In genomic region chr13:48000559-48001126, GRCh38 we compare ENCODE assay signal across 8 cellular contexts. TPM values are rescaled to one million over a fixed set of nuclear protein-coding genes. Genes with fewer than 3 reads are reported as not detected.
DNase-seq lines count a peak whose midpoint lies in the region; ATAC-seq and TF ChIP-seq lines count a peak whose summit lies in the region.

No MANE protein-coding gene starts in this region.

- H3K27me3 ChIP-seq in GM23248 (replicated peaks; ENCODE audit: insufficient read depth) (no peaks in the 10 kb centered on the region), Loucy (ENCODE audit: insufficient read depth, low read length, poor library complexity, severe bottlenecking) (no peaks in the 10 kb centered on the region), mammary epithelial cell (ENCODE audit: insufficient read depth, low read length) (no peaks in the 10 kb centered on the region), suprapubic skin (no peaks in the 10 kb centered on the region)

- intact Hi-C loops in mammary epithelial cell (cut with micrococcal nuclease) = loop anchor here (1.0 kb wide), 1 partner anchor 38 kb away; no protein-coding TSS in a partner anchor
- intact Hi-C loops in left colon (cut with DNase I, micrococcal nuclease) = no loop called here

- BruUV-seq in mammary epithelial cell (replicated peaks; lab: Mats Ljungman, UMichigan) = no TSS peak

- H3K9ac ChIP-seq in GM23248 (peak overlapping the region; percentile 92), Loucy (ENCODE audit: low read depth, low read length, poor library complexity, severe bottlenecking) (peak overlapping the region; percentile 87), mammary epithelial cell (ENCODE audit: insufficient read depth, low read length) (peak overlapping the region; percentile 88)

- DNase-seq in NCI-H146 (lab: John Stamatoyannopoulos, UW) (peak; percentile 37), NCI-H146 treated with DMSO at 0.1 percent for 48 hours (lab: John Stamatoyannopoulos, UW; ENCODE audit: unreplicated experiment) (no peak), GM23248 (peak; percentile 62), mammary epithelial cell (peak; percentile 32), left colon (no peak), suprapubic skin (ENCODE audit: low spot score in 2 of 2) (no peak), NK-92 (lab: John Stamatoyannopoulos, UW; ENCODE audit: unreplicated experiment) (no peak)

- H3K9me3 ChIP-seq in GM23248 (ENCODE audit: low read depth) = no peaks in the 10 kb centered on the region
- H3K9me3 ChIP-seq in Loucy (ENCODE audit: insufficient read depth, low read depth, low read length) = no peaks in the 10 kb centered on the region
- H3K9me3 ChIP-seq in mammary epithelial cell (replicated peaks; ENCODE audit: insufficient read depth, low read length) = no peaks in the 10 kb centered on the region
- H3K9me3 ChIP-seq in suprapubic skin = no peaks in the 10 kb centered on the region

- H4K20me1 ChIP-seq in GM23248 (ENCODE audit: insufficient read depth) = no peaks in the 10 kb centered on the region
- H4K20me1 ChIP-seq in Loucy (ENCODE audit: insufficient read depth, low read length, poor library complexity, severe bottlenecking) = peaks cover 15% of the 10 kb centered on the region
- no peaks in the 10 kb centered on the region for H4K20me1 ChIP-seq in mammary epithelial cell (ENCODE audit: insufficient read depth, low read length)

- H3K9me2 ChIP-seq in GM23248 (ENCODE audit: insufficient read depth) (no peaks in the 10 kb centered on the region), Loucy (replicated peaks; ENCODE audit: low read depth, low read length) (no peaks in the 10 kb centered on the region)

- H3K79me2 ChIP-seq in GM23248 (ENCODE audit: insufficient read depth) (peaks cover 53% of the 10 kb centered on the region), Loucy (ENCODE audit: insufficient read depth, low read length) (peaks cover 50% of the 10 kb centered on the region), mammary epithelial cell (ENCODE audit: insufficient read depth, low read length) (peaks cover 51% of the 10 kb centered on the region)

- CTCF ChIA-PET in mammary epithelial cell (lab: Charles Lee; ENCODE audit: low non-redundant PET) = no interaction called here

- H3F3A ChIP-seq in GM23248 (ENCODE audit: insufficient read depth) = no peaks in the 10 kb centered on the region
- H3F3A ChIP-seq in Loucy (ENCODE audit: low read depth) = no peaks in the 10 kb centered on the region

- no peak for TF ChIP-seq POLR2A in suprapubic skin (IDR thresholded peaks at IDR 0.05)

- peak overlapping the region; percentile 96 for H3K4me3 ChIP-seq in GM23248
- H3K4me3 ChIP-seq in Loucy (ENCODE audit: low read length, poor library complexity, severe bottlenecking) = peak overlapping the region; percentile 93
- H3K4me3 ChIP-seq in mammary epithelial cell (replicated peaks in 1 of 3; ENCODE audit: insufficient read depth in 1 of 3, low read depth in 2 of 3, low read length in 3 of 3) = peak overlapping the region; percentile 82 to 94 (median 93)
- H3K4me3 ChIP-seq in suprapubic skin = peak overlapping the region; percentile 98

- H3K4me2 ChIP-seq in GM23248 (ENCODE audit: unreplicated experiment) (peak overlapping the region; percentile 100), Loucy (ENCODE audit: low read depth, low read length, poor library complexity, severe bottlenecking) (peak overlapping the region; percentile 81), mammary epithelial cell (ENCODE audit: insufficient read depth, low read depth, low read length) (peak overlapping the region; percentile 92)

- in situ Hi-C loops in GM23248 (cut with MboI) (no loop called here), mammary epithelial cell (cut with MboI; ENCODE audit: low sequenced_read_pairs in 2 of 2) (no loop called here)

- H2AFZ ChIP-seq in GM23248 (peak overlapping the region; percentile 96), Loucy (ENCODE audit: low read length) (peak overlapping the region; percentile 89), mammary epithelial cell (ENCODE audit: low read depth, low read length) (peak overlapping the region; percentile 99)

- no peak for TF ChIP-seq CTCF in Loucy (conservative IDR thresholded peaks at IDR 0.05; ENCODE audit: low read length)
- no peak for TF ChIP-seq CTCF in mammary epithelial cell (conservative IDR thresholded peaks at IDR 0.05 in 1 of 2, IDR thresholded peaks at IDR 0.05 in 1 of 2; ENCODE audit: extremely low read depth in 1 of 2, insufficient read depth in 1 of 2, low read depth in 1 of 2, low read length in 2 of 2)
- no peak for TF ChIP-seq CTCF in suprapubic skin (IDR thresholded peaks at IDR 0.05)

- dilution Hi-C loops in mammary epithelial cell (cut with HindIII; ENCODE audit: low sequenced_read_pairs) = no loop called here

- H3K4me1 ChIP-seq in GM23248 (ENCODE audit: insufficient read depth) (peaks cover 9% of the 10 kb centered on the region; the same call in 1 of the 2 replicates), Loucy (ENCODE audit: insufficient read depth, low read length, poor library complexity, severe bottlenecking) (peaks cover 33% of the 10 kb centered on the region), mammary epithelial cell (ENCODE audit: insufficient read depth, low read length) (peaks cover 11% of the 10 kb centered on the region), suprapubic skin (peaks cover 27% of the 10 kb centered on the region)

- peak; percentile 59 for ATAC-seq in left colon

- 0 to 1% methylated on average over 25 of the region's 25 CpGs for WGBS in GM23248 (ENCODE audit: low coverage in 1 of 2, low lambda C conversion rate in 2 of 2, missing lambda C conversion rate in 2 of 2), 2 experiments
- WGBS in mammary epithelial cell (ENCODE audit: low coverage, missing lambda C conversion rate) = under 1% methylated on average over 23 of the region's 25 CpGs
- WGBS in suprapubic skin = 2% methylated on average over 20 of the region's 25 CpGs

- H3K36me3 ChIP-seq in GM23248 (ENCODE audit: low read depth) (no peaks in the 10 kb centered on the region), Loucy (ENCODE audit: insufficient read depth, low read length) (no peaks in the 10 kb centered on the region), mammary epithelial cell (ENCODE audit: insufficient read depth, low read length) (no peaks in the 10 kb centered on the region), suprapubic skin (no peaks in the 10 kb centered on the region)

- TF ChIP-seq EP300 in suprapubic skin (IDR thresholded peaks at IDR 0.05) = no peak

- H3K27ac ChIP-seq in GM23248 (peak overlapping the region; percentile 90), mammary epithelial cell (ENCODE audit: insufficient read depth, low read depth, low read length) (peak overlapping the region; percentile 94), suprapubic skin (peak overlapping the region; percentile 87)

RNA-seq across cellular contexts. Expression of gene SUCLA2, which starts 0.4 kb away (rescaled TPM):
- total RNA-seq in GM23248 (2014; rRNA removed; shearing (Covaris generic)) = 39.1 and 48.6 TPM in 2 replicates
- polyA plus RNA-seq in GM23248 (2016; fragmentation: Nextera tagmentation; extraction: Ambion mirVana) = 69.4 and 69.8 TPM in 2 replicates
- 10 to 100 TPM; 44.1 to 61.8 TPM for total RNA-seq in mammary epithelial cell
- polyA plus RNA-seq in mammary epithelial cell = 28.1 TPM
- 18.1 TPM for polyA minus RNA-seq in mammary epithelial cell
- 10 to 100 TPM; 53.0 to 62.3 TPM for total RNA-seq in left colon
- 10 to 100 TPM; 26.1 to 49.6 (median 38.0) TPM for total RNA-seq in suprapubic skin

RNA-seq across cellular contexts. Expression of gene NUDT15, which starts 36.9 kb away (rescaled TPM):
- 17.8 and 20.0 TPM in 2 replicates for total RNA-seq in GM23248 (2014; rRNA removed; shearing (Covaris generic))
- 19.5 and 19.6 TPM in 2 replicates for polyA plus RNA-seq in GM23248 (2016; fragmentation: Nextera tagmentation; extraction: Ambion mirVana)
- total RNA-seq in mammary epithelial cell = 10 to 100 TPM; 12.0 to 30.2 TPM
- polyA plus RNA-seq in mammary epithelial cell = 20.5 TPM
- polyA minus RNA-seq in mammary epithelial cell = 7.5 TPM
- total RNA-seq in left colon = 10 to 100 TPM; 22.0 to 24.5 TPM
- total RNA-seq in suprapubic skin = 1 to 10 TPM; 5.6 to 10.0 (median 9.1) TPM

Comparison
In these comparisons a context has a peak if more than half of its experiments do, and no peak if none do; other contexts are left out.
1. DNase-seq: peak in NCI-H146 (single experiment), GM23248 (single experiment) and mammary epithelial cell (single experiment); none in NCI-H146 treated with DMSO at 0.1 percent for 48 hours (single experiment), left colon (0 of 2), suprapubic skin (0 of 2) and NK-92 (single experiment).
2. Peak in every context shown above with its lines, with median percentiles within 50 percentile points of each other: H2AFZ ChIP-seq, H3K27ac ChIP-seq, H3K4me2 ChIP-seq, H3K4me3 ChIP-seq and H3K9ac ChIP-seq.